8 cellular contexts compared by ENCODE assay signal in the genomic region with DNA sequence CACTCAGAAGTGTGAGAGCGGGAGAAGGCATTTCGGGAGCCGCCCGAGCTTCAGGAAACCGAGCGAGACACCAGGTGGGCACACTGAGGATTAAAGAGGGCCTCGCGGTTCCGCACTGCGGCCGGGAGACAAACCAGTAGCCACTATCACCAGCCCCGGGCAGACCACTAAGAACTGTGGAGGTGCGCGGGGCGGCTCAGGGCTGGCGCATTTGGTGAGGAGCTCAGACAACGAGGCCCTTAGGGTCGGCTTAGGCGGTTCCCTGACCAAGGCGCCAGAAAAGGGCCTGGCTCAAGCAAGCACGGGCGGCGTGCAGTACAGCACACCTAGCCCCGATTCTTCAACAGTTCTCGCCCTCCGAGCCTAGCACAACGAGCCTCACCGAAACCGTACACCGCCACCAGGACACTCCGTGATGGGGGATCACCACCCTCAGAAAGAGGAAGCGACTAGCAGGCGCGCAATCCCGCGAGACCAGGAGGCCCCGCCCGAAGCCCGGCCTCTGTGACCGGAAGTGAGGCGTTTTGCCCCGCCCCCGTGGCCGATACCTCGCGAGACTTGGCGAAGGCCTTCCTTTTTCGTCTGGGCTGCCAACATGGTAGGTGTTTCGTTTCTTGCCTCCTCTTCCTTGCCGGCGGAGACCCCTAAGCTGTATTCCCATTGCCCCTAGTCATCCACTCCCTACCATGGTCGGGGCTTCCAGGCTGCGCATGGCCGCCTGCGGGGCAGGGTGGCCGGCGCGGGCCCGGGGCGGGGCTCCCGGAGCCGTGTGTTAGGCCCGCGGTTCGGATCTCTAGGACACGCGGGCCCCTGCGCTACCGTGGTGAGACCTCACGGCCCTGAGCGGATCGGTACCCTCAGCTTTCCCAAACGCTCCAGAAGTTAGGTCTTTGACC. TPM values are rescaled to one million over a fixed set of nuclear protein-coding genes. Genes with fewer than 3 reads are reported as not detected.
DNase-seq lines count a peak whose midpoint lies in the region; ATAC-seq, FAIRE-seq and TF ChIP-seq lines count a peak whose summit lies in the region.

A gene (plus strand): TSS at position 574 of the 896 bp plus-strand sequence. CDS start 22 bp downstream, at position 596.
A gene with protein sequence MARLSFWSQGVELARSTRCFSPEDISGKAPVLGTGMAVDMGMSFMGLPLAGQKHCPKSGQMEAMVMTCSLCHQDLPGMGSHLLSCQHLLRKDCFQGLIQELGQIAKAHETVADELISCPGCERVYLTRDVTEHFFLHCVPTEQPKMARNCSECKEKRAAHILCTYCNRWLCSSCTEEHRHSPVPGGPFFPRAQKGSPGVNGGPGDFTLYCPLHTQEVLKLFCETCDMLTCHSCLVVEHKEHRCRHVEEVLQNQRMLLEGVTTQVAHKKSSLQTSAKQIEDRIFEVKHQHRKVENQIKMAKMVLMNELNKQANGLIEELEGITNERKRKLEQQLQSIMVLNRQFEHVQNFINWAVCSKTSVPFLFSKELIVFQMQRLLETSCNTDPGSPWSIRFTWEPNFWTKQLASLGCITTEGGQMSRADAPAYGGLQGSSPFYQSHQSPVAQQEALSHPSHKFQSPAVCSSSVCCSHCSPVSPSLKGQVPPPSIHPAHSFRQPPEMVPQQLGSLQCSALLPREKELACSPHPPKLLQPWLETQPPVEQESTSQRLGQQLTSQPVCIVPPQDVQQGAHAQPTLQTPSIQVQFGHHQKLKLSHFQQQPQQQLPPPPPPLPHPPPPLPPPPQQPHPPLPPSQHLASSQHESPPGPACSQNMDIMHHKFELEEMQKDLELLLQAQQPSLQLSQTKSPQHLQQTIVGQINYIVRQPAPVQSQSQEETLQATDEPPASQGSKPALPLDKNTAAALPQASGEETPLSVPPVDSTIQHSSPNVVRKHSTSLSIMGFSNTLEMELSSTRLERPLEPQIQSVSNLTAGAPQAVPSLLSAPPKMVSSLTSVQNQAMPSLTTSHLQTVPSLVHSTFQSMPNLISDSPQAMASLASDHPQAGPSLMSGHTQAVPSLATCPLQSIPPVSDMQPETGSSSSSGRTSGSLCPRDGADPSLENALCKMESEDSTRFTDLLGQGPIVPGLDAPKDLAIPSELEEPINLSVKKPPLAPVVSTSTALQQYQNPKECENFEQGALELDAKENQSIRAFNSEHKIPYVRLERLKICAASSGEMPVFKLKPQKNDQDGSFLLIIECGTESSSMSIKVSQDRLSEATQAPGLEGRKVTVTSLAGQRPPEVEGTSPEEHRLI (N-terminal part only) (minus strand): TSS at position 447 of the 896 bp plus-strand sequence. CDS start 10,391 bp downstream, outside the sequence.

- no peaks in the 10 kb centered on the region for H3K4me1 ChIP-seq in BE2C

- H3K36me3 ChIP-seq in BE2C, result peaks cover 37% of the 10 kb centered on the region

- peak within 1 kb of the TSS; percentile 76 for H3K4me3 ChIP-seq in BE2C (ENCODE audit: low read depth, low read length)

- FAIRE-seq in GM19239 (lab: Jason Lieb, UNC), result peak; percentile 93

- H3K27me3 ChIP-seq in BE2C, result no peaks in the 10 kb centered on the region

- H3K9me3 ChIP-seq in BE2C, result no peaks in the 10 kb centered on the region

- TF ChIP-seq CTCF in BE2C (IDR thresholded peaks at IDR 0.05; ENCODE audit: low read depth, low read length), result 0 out of 2 replicates have a peak, but pooled peaks have one; percentile 10

- DNase-seq in BE2C (peak; percentile 96), GM19239 (ENCODE audit: insufficient read length, low spot score) (peak; percentile 75), NCI-H510A treated with DMSO at 0.1 percent for 48 hours (lab: John Stamatoyannopoulos, UW) (peak; percentile 89), cerebellum (ENCODE audit: low spot score) (peak; percentile 96), kidney tubule cell (ENCODE audit: low spot score) (peak; percentile 96)
- DNase-seq in activated CD4-positive, alpha-beta T cell treated with anti-CD3 and anti-CD28 coated beads for 24 hours (ENCODE audit: low read depth in 2 of 2), result peak; percentile 99
- peak; percentile 95 to 100 for DNase-seq in stimulated activated CD4-positive, alpha-beta T cell treated with anti-CD3 and anti-CD28 coated beads, Interleukin-1b, Interleukin-23, amount 100 ng/mL, for 1 hour (ENCODE audit: low read depth in 2 of 2)

- peak; percentile 95 for ATAC-seq in HG03442 (IDR thresholded peaks at IDR 0.05; ENCODE audit: unreplicated experiment)

RNA-seq across cellular contexts. Expression of the first gene that starts in this region (rescaled TPM):
- 667 TPM for polyA plus RNA-seq in BE2C (2012; ENCODE audit: insufficient read depth, insufficient read length, low read depth)
- 430 TPM for total RNA-seq in cerebellum

RNA-seq across cellular contexts. Expression of the second gene that starts in this region (rescaled TPM):
- 1.8 TPM for polyA plus RNA-seq in BE2C (2012; ENCODE audit: insufficient read depth, insufficient read length, low read depth)
- 4.9 TPM for total RNA-seq in cerebellum

Comparison
In these comparisons a context has a peak if more than half of its experiments do, and no peak if none do; other contexts are left out.
1. Peak in every context shown above with its lines: DNase-seq, ATAC-seq and H3K4me3 ChIP-seq.